In the genomic region with DNA sequence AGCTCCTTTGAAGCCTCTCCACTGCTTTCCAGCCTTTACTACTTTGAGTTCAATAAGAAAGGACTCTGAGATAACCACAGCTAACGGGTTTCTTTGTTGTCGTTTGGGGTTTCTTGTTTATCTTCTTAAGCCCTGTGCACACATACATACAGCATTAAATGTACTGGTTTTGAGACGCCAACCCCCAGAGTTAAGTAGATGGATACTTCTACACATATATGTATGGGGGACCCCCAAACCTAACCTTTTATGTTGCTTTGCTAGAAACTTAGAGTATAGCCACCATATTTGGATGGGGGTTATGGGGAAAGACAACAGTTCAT, we compare ENCODE assay signal across 8 cellular contexts. TPM values are rescaled to one million over a fixed set of nuclear protein-coding genes. Genes with fewer than 3 reads are reported as not detected.
DNase-seq lines count a peak whose midpoint lies in the region; ATAC-seq and TF ChIP-seq lines count a peak whose summit lies in the region.

No MANE protein-coding gene starts in this region.

- peak overlapping the region; percentile 95 for H3K4me3 Mint-ChIP-seq in natural killer cell

- no peaks in the 10 kb centered on the region for H3K27me3 ChIP-seq in BJ (ENCODE audit: control insufficient read depth, insufficient read depth, low read length)

- peak overlapping the region; percentile 95 to 98 for H3K27ac Mint-ChIP-seq in natural killer cell

- POLR2A ChIA-PET in BJ (lab: Charles Lee) = interaction anchor here (0.6 to 1.0 kb wide), 4 partner anchors 17 to 1327 kb away, joined by 3 to 11 read pairs (median 4); no protein-coding TSS in a partner anchor
- POLR2A ChIA-PET in GM10248 (lab: Yijun Ruan, JAX) = interaction anchor here (0.6 to 1.3 kb wide), 5 partner anchors 27 to 1028 kb away, joined by 3 read pairs; a partner anchor contains a TSS

- peak overlapping the region; percentile 75 for H3K4me3 ChIP-seq in BJ (ENCODE audit: low read depth, low read length)
- H3K4me3 ChIP-seq in LNCaP clone FGC (ENCODE audit: low read depth, low read length) = peak overlapping the region; percentile 58
- peak overlapping the region; percentile 80 for H3K4me3 ChIP-seq in choroid plexus epithelial cell (ENCODE audit: low read depth, low read length)

- no peak for TF ChIP-seq CTCF in BJ (IDR thresholded peaks at IDR 0.05; ENCODE audit: insufficient read depth, low read depth, low read length)
- no peak for TF ChIP-seq CTCF in LNCaP clone FGC (IDR thresholded peaks at IDR 0.05; ENCODE audit: control insufficient read depth, extremely low read depth, insufficient read depth)
- no peak for TF ChIP-seq CTCF in choroid plexus epithelial cell (conservative IDR thresholded peaks at IDR 0.05; ENCODE audit: low read depth, low read length)
- no peak for TF ChIP-seq CTCF in natural killer cell (IDR thresholded peaks at IDR 0.05)
- no peak for TF ChIP-seq CTCF in GM10248 (IDR thresholded peaks at IDR 0.05; ENCODE audit: control extremely low read depth, extremely low read depth, low read depth, missing control alignments)

- ATAC-seq in natural killer cell = no peak
- ATAC-seq in HG03378 (IDR thresholded peaks at IDR 0.05; ENCODE audit: unreplicated experiment) = no peak
- no peak for ATAC-seq in HG03571 (IDR thresholded peaks at IDR 0.05; ENCODE audit: unreplicated experiment)

- no peak for DNase-seq in BJ (ENCODE audit: low read depth)
- no peak for DNase-seq in LNCaP clone FGC (ENCODE audit: low read depth)
- no peak for DNase-seq in choroid plexus epithelial cell (ENCODE audit: low read depth)
- no peak for DNase-seq in natural killer cell
- no peak for DNase-seq in GM10248 (ENCODE audit: extremely low spot score)
- DNase-seq in NCI-H2081 treated with DMSO at 0.1 percent for 48 hours (lab: John Stamatoyannopoulos, UW) = no peak

- CTCF ChIA-PET in BJ (lab: Yijun Ruan, JAX) = interaction anchor here (0.6 to 3.3 kb wide), 22 partner anchors 8 to 854 kb away, joined by 3 to 32 read pairs (median 5); a partner anchor contains a TSS
- CTCF ChIA-PET in GM10248 (lab: Yijun Ruan, JAX) = interaction anchor here (0.6 to 3.3 kb wide), 39 partner anchors 9 to 1058 kb away, joined by 3 to 53 read pairs (median 6); a partner anchor contains a TSS

- intact Hi-C loops in natural killer cell (cut with micrococcal nuclease) = loop anchor here (2.0 kb wide), 3 partner anchors 351 to 887 kb away; a partner anchor contains a TSS

- H3K36me3 ChIP-seq in BJ (ENCODE audit: control insufficient read depth, insufficient read depth, low read length) = no peaks in the 10 kb centered on the region

- no peaks in the 10 kb centered on the region for H3K9me3 Mint-ChIP-seq in natural killer cell

- no peaks in the 10 kb centered on the region for H3K27me3 Mint-ChIP-seq in natural killer cell (ENCODE audit: low read depth in 2 of 2)

- peaks cover 25 to 26% of the 10 kb centered on the region in 2 donors for H3K4me1 Mint-ChIP-seq in natural killer cell

- H3K36me3 Mint-ChIP-seq in natural killer cell = peaks cover 7% of the 10 kb centered on the region

RNA-seq across cellular contexts. Expression of a gene that starts 0.7 kb away (rescaled TPM):
- polyA plus RNA-seq in BJ (2011; rRNA removed) = 2.0 and 3.6 TPM in 2 replicates
- polyA minus RNA-seq in BJ (2011; rRNA and poly(A)+ RNA removed) = 3.1 and 3.5 TPM in 2 replicates
- 10 to 100 TPM; 18.7 to 24.4 (median 19.9) TPM for total RNA-seq in natural killer cell
